ENCODE assay signal across 2 cellular contexts in the genomic region with DNA sequence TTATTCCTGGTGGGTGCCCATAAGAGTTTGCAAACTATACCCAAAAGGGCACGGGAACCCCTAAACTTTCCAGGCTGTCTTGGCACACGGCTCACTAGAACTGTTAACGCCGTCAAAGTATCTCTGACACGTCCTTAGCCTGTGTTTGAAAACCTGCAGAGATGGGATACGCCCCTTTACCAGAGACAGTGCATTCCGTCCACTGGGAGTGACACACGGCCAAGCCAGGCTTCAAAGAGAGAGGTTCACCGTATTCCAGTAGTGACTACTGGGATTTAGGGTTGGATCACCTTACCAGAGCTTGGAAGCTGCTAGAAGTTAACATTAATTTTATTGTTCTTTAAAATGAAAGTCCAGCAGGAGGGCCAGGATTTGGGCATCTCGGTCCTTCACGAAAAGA.
TF ChIP-seq lines count a peak whose summit lies in the region.

No MANE protein-coding gene starts in this region.

TF ChIP-seq in IMR-90, 13 proteins besides CTCF, POLR2A, EP300 and RAD21:
- TF ChIP-seq, protein P1, sequence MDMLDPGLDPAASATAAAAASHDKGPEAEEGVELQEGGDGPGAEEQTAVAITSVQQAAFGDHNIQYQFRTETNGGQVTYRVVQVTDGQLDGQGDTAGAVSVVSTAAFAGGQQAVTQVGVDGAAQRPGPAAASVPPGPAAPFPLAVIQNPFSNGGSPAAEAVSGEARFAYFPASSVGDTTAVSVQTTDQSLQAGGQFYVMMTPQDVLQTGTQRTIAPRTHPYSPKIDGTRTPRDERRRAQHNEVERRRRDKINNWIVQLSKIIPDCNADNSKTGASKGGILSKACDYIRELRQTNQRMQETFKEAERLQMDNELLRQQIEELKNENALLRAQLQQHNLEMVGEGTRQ (IDR thresholded peaks at IDR 0.05; ENCODE audit: low read depth, low read length): no peak
- TF ChIP-seq RFX5 (IDR thresholded peaks at IDR 0.05; ENCODE audit: low read depth, low read length) (no peak), MXI1 (IDR thresholded peaks at IDR 0.05; ENCODE audit: borderline replicate concordance, low read depth, low read length) (no peak), CHD1 (IDR thresholded peaks at IDR 0.05; ENCODE audit: low read depth, low read length) (no peak), MAFK (IDR thresholded peaks at IDR 0.05; ENCODE audit: low read depth, low read length) (no peak), FOS (IDR thresholded peaks at IDR 0.05; ENCODE audit: low read depth, low read length) (no peak), CEBPB (IDR thresholded peaks at IDR 0.05; ENCODE audit: low read depth, low read length) (no peak), SMC3 (IDR thresholded peaks at IDR 0.05; ENCODE audit: low read depth, low read length) (no peak), RCOR1 (IDR thresholded peaks at IDR 0.05; ENCODE audit: insufficient replicate concordance, low read length) (no peak)
- TF ChIP-seq, protein P2, sequence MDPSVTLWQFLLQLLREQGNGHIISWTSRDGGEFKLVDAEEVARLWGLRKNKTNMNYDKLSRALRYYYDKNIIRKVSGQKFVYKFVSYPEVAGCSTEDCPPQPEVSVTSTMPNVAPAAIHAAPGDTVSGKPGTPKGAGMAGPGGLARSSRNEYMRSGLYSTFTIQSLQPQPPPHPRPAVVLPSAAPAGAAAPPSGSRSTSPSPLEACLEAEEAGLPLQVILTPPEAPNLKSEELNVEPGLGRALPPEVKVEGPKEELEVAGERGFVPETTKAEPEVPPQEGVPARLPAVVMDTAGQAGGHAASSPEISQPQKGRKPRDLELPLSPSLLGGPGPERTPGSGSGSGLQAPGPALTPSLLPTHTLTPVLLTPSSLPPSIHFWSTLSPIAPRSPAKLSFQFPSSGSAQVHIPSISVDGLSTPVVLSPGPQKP (IDR thresholded peaks at IDR 0.05; ENCODE audit: borderline replicate concordance, low read depth, low read length): no peak
TF ChIP-seq in IMR-90: peak in this region for 0.

TF ChIP-seq in H1, 55 proteins besides CTCF, POLR2A, EP300 and RAD21:
- 0 out of 2 replicates have a peak, but pooled peaks have one; percentile 6 for TF ChIP-seq TEAD4 (IDR thresholded peaks at IDR 0.05; ENCODE audit: low read depth, low read length)
- no peak for TF ChIP-seq FOSL1 (IDR thresholded peaks at IDR 0.05; ENCODE audit: insufficient read depth, low read depth, low read length)
